Comparison of ENCODE assay signal across 19 cellular contexts in genomic region chr5:155844541-155844940, GRCh38.
"Had no signal": no experiment of that assay in that cellular context is flagged by ENCODE, and none has a peak within 500 bp of the region (broad histone marks: within the 10 kb centered on the region; RNA-seq: fewer than 3 reads in every experiment).

No MANE protein-coding gene starts in this region.

- H3K27ac ChIP-seq: HL-60, RWPE1, SJCRH30 had no signal

- H3K36me3 ChIP-seq: SJCRH30 had no signal

- H3K4me3 ChIP-seq: SJCRH30 had no signal

- ATAC-seq: Right ventricle myocardium inferior, SK-N-SH treated with all-trans-retinoic acid at 6 μM for 48 hours had no signal

- H3K9me3 ChIP-seq: SJCRH30 had no signal

- DNase-seq: KBM-7, MV-4-11, NCI-H1048, NCI-H1105, NCI-H1417, NCI-H1436 treated with DMSO at 0.1 percent for 48 hours, NCI-H1694, NCI-H187 treated with DMSO at 0.1 percent for 48 hours, NCI-H2081 treated with DMSO at 0.1 percent for 48 hours, NCI-H2171, NCI-H524, NCI-H526 treated with DMSO at 0.1 percent for 48 hours, NCI-H774, SHP77 treated with DMSO at 0.1 percent for 48 hours, SJCRH30 had no signal

- H3K27me3 ChIP-seq: SJCRH30 had no signal
